In the genomic region with DNA sequence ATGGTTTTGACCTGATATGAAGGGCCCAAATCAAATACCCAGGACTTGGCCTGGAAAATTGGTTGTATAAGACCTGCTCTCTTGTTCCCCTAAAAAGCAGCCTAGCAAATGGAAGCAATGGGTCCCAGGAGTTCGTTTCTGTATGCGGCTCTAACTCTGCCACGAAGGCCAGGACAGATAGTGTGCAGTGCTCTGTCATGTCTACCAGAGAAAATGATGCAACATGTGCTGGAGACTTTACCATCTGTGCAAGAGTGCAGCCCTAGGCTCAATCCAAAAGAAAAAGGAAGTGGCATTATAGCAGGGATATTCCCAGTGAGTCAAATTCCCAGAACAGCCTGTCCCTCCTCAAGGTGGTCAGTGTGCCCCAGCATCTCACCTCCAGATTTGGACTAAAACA, we compare ENCODE assay signal across 9 cellular contexts.
DNase-seq lines count a peak whose midpoint lies in the region; ATAC-seq and TF ChIP-seq lines count a peak whose summit lies in the region.
"Had no signal": no experiment of that assay in that cellular context is flagged by ENCODE, and none has a peak within 500 bp of the region (broad histone marks: within the 10 kb centered on the region; RNA-seq: fewer than 3 reads in every experiment).

No MANE protein-coding gene starts in this region.

- CTCF ChIA-PET in activated CD4-positive, alpha-beta T cell treated with anti-CD3 and anti-CD28 coated beads for 36 hours (lab: Charles Lee): interaction anchor here (1.2 kb wide), 1 partner anchor 180 kb away, joined by 5 read pairs; no protein-coding TSS in a partner anchor

- peak; percentile 60 for ATAC-seq in activated CD4-positive, alpha-beta T cell treated with anti-CD3 and anti-CD28 coated beads for 36 hours
- peak; percentile 18 for ATAC-seq in HG02938 (IDR thresholded peaks at IDR 0.05; ENCODE audit: unreplicated experiment)
- peak; percentile 42 for ATAC-seq in SK-N-SH treated with all-trans-retinoic acid at 6 μM for 48 hours
- peak; percentile 60 to 89 (median 79) for ATAC-seq in heart right ventricle

- H3K9me3 ChIP-seq in heart right ventricle: no peaks in the 10 kb centered on the region
- H3K9me3 ChIP-seq: neutrophil had no signal

- no peak for TF ChIP-seq CTCF in heart right ventricle (IDR thresholded peaks at IDR 0.05)

- peaks cover 3% of the 10 kb centered on the region for H3K27me3 Mint-ChIP-seq in activated CD4-positive, alpha-beta T cell treated with anti-CD3 and anti-CD28 coated beads for 36 hours

- H3K4me3 ChIP-seq in heart right ventricle: no peak overlapping the region

- peak; percentile 35 for DNase-seq in activated CD4-positive, alpha-beta T cell treated with anti-CD3 and anti-CD28 coated beads for 36 hours
- no peak for DNase-seq in activated CD4-positive, alpha-beta T cell treated with anti-CD3 and anti-CD28 coated beads, Interleukin-2, amount 50 U/mL, for 4 hours
- DNase-seq in heart right ventricle (no peak), DMS79 (lab: John Stamatoyannopoulos, UW) (no peak), SHP77 (lab: John Stamatoyannopoulos, UW) (no peak), GM19240 (ENCODE audit: insufficient read length, low spot score) (no peak)

- whole genome bisulfite sequencing in heart right ventricle, 2 donors: 68 to 76% methylated on average over 3 of the region's 3 CpGs

- no peaks in the 10 kb centered on the region for H3K36me3 Mint-ChIP-seq in activated CD4-positive, alpha-beta T cell treated with anti-CD3 and anti-CD28 coated beads for 36 hours (ENCODE audit: low read depth)

- H3K9me3 Mint-ChIP-seq in activated CD4-positive, alpha-beta T cell treated with anti-CD3 and anti-CD28 coated beads for 36 hours (ENCODE audit: low read depth): no peaks in the 10 kb centered on the region

- peaks cover 0 to 39% (median 5%) of the 10 kb centered on the region in 9 donors for H3K4me1 ChIP-seq in heart right ventricle

- H3K27ac Mint-ChIP-seq in activated CD4-positive, alpha-beta T cell treated with anti-CD3 and anti-CD28 coated beads for 36 hours: peak overlapping the region; percentile 64

- H3K27me3 ChIP-seq in heart right ventricle: no peaks in the 10 kb centered on the region
- H3K27me3 ChIP-seq: neutrophil had no signal

- peaks cover 35% of the 10 kb centered on the region for H3K4me1 Mint-ChIP-seq in activated CD4-positive, alpha-beta T cell treated with anti-CD3 and anti-CD28 coated beads for 36 hours

- POLR2A ChIA-PET in activated CD4-positive, alpha-beta T cell treated with anti-CD3 and anti-CD28 coated beads for 36 hours (lab: Charles Lee): interaction anchor here (0.7 to 1.6 kb wide), 2 partner anchors 180 to 443 kb away, joined by 3 to 7 read pairs; no protein-coding TSS in a partner anchor

- H3K36me3 ChIP-seq in heart right ventricle: no peaks in the 10 kb centered on the region
- H3K36me3 ChIP-seq: neutrophil had no signal

- intact Hi-C loops in activated CD4-positive, alpha-beta T cell treated with anti-CD3 and anti-CD28 coated beads for 36 hours (cut with DNase I, micrococcal nuclease): loop anchor here (1.0 to 10.0 kb wide), 13 partner anchors 77 to 893 kb away; a partner anchor contains a TSS
- intact Hi-C loops in heart right ventricle (cut with DNase I): no loop called here

- peak overlapping the region in 7 of 10 donors; percentile 7 to 84 (median 41) for H3K27ac ChIP-seq in heart right ventricle
- H3K27ac ChIP-seq: neutrophil had no signal

- no peak overlapping the region for H3K4me3 Mint-ChIP-seq in activated CD4-positive, alpha-beta T cell treated with anti-CD3 and anti-CD28 coated beads for 36 hours

TF ChIP-seq in SK-N-SH treated with all-trans-retinoic acid at 6 μM for 48 hours, 23 proteins besides CTCF, POLR2A, EP300 and RAD21:
- TF ChIP-seq, protein P1, sequence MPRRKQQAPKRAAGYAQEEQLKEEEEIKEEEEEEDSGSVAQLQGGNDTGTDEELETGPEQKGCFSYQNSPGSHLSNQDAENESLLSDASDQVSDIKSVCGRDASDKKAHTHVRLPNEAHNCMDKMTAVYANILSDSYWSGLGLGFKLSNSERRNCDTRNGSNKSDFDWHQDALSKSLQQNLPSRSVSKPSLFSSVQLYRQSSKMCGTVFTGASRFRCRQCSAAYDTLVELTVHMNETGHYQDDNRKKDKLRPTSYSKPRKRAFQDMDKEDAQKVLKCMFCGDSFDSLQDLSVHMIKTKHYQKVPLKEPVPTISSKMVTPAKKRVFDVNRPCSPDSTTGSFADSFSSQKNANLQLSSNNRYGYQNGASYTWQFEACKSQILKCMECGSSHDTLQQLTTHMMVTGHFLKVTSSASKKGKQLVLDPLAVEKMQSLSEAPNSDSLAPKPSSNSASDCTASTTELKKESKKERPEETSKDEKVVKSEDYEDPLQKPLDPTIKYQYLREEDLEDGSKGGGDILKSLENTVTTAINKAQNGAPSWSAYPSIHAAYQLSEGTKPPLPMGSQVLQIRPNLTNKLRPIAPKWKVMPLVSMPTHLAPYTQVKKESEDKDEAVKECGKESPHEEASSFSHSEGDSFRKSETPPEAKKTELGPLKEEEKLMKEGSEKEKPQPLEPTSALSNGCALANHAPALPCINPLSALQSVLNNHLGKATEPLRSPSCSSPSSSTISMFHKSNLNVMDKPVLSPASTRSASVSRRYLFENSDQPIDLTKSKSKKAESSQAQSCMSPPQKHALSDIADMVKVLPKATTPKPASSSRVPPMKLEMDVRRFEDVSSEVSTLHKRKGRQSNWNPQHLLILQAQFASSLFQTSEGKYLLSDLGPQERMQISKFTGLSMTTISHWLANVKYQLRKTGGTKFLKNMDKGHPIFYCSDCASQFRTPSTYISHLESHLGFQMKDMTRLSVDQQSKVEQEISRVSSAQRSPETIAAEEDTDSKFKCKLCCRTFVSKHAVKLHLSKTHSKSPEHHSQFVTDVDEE (CRISPR knock-in tag; IDR thresholded peaks at IDR 0.05): no peak
- no peak for TF ChIP-seq RARB (CRISPR knock-in tag; IDR thresholded peaks at IDR 0.05)
- no peak for TF ChIP-seq OSR1 (CRISPR knock-in tag; IDR thresholded peaks at IDR 0.05)
- TF ChIP-seq ESRRG (CRISPR knock-in tag; IDR thresholded peaks at IDR 0.05): no peak
- TF ChIP-seq ZFP3 (CRISPR knock-in tag; IDR thresholded peaks at IDR 0.05): no peak

Comparison
In these comparisons a context has a peak if more than half of its experiments do, and no peak if none do; other contexts are left out.
1. ATAC-seq: peak in every context shown above with its lines; median percentile 79 in heart right ventricle; 60 in activated CD4-positive, alpha-beta T cell treated with anti-CD3 and anti-CD28 coated beads for 36 hours; 42 in SK-N-SH treated with all-trans-retinoic acid at 6 μM for 48 hours; 18 in HG02938.
2. intact Hi-C loops: an anchor here in activated CD4-positive, alpha-beta T cell treated with anti-CD3 and anti-CD28 coated beads for 36 hours (1.0 to 10.0 kb wide); none called in heart right ventricle.